Comparison of ENCODE assay signal across 8 cellular contexts in genomic region chrX:46686003-46686645, GRCh38.
DNase-seq lines count a peak whose midpoint lies in the region; ATAC-seq and TF ChIP-seq lines count a peak whose summit lies in the region.

No MANE protein-coding gene starts in this region.

- H4K20me1 ChIP-seq in SU-DHL-6 (ENCODE audit: low read depth, low read length), result no peaks in the 10 kb centered on the region

- H3K4me3 Mint-ChIP-seq in activated CD4-positive, alpha-beta T cell treated with anti-CD3 and anti-CD28 coated beads for 36 hours, result no peak overlapping the region
- no peak overlapping the region for H3K4me3 Mint-ChIP-seq in chondrocyte (ENCODE audit: unreplicated experiment)

- peaks cover 7% of the 10 kb centered on the region; the same call in 1 of the 2 replicates for H3F3A ChIP-seq in SU-DHL-6 (ENCODE audit: insufficient read depth)

- DNase-seq in activated CD4-positive, alpha-beta T cell treated with anti-CD3 and anti-CD28 coated beads for 36 hours, result peak; percentile 52
- DNase-seq in activated CD4-positive, alpha-beta T cell treated with anti-CD3 and anti-CD28 coated beads for 1 hour, result no peak
- DNase-seq in chondrocyte (ENCODE audit: low spot score), result no peak
- peak; percentile 24 for DNase-seq in medulla oblongata (ENCODE audit: extremely low spot score)
- no peak for DNase-seq in upper lobe of right lung

- H3K36me3 ChIP-seq in SU-DHL-6 (ENCODE audit: low read length), result peaks cover 5% of the 10 kb centered on the region; the same call in 1 of the 2 replicates
- H3K36me3 ChIP-seq in upper lobe of right lung, result no peaks in the 10 kb centered on the region

- POLR2A ChIA-PET in activated CD4-positive, alpha-beta T cell treated with anti-CD3 and anti-CD28 coated beads for 36 hours (lab: Charles Lee), result no interaction called here

- no peaks in the 10 kb centered on the region for H3K9me3 Mint-ChIP-seq in activated CD4-positive, alpha-beta T cell treated with anti-CD3 and anti-CD28 coated beads for 36 hours (ENCODE audit: low read depth)
- H3K9me3 Mint-ChIP-seq in chondrocyte (ENCODE audit: low read depth), result no peaks in the 10 kb centered on the region

- no peak overlapping the region for H2AFZ ChIP-seq in SU-DHL-6 (ENCODE audit: low read depth, low read length, severe bottlenecking)

- peak overlapping the region; percentile 31 for H3K27ac Mint-ChIP-seq in activated CD4-positive, alpha-beta T cell treated with anti-CD3 and anti-CD28 coated beads for 36 hours
- H3K27ac Mint-ChIP-seq in chondrocyte (ENCODE audit: unreplicated experiment), result no peak overlapping the region

- H3K4me1 ChIP-seq in upper lobe of right lung, result no peaks in the 10 kb centered on the region

- H3K4me3 ChIP-seq in SU-DHL-6 (ENCODE audit: insufficient read depth, low read length, poor library complexity, severe bottlenecking) (no peak overlapping the region), upper lobe of right lung (no peak overlapping the region)

- H3K9ac ChIP-seq in SU-DHL-6 (ENCODE audit: low read length), result no peak overlapping the region

- no peaks in the 10 kb centered on the region for H3K9me3 ChIP-seq in SU-DHL-6 (ENCODE audit: insufficient read depth, low read length)
- H3K9me3 ChIP-seq in upper lobe of right lung, result no peaks in the 10 kb centered on the region

- peak; percentile 74 for ATAC-seq in activated CD4-positive, alpha-beta T cell treated with anti-CD3 and anti-CD28 coated beads for 36 hours
- peak; percentile 77 for ATAC-seq in HG03354 (IDR thresholded peaks at IDR 0.05; ENCODE audit: poor library complexity, severe bottlenecking, unreplicated experiment)
- ATAC-seq in upper lobe of right lung, result peak; percentile 78
- ATAC-seq in HG03097 (IDR thresholded peaks at IDR 0.05; ENCODE audit: low FRiP score, unreplicated experiment), result no peak

- H3K9me2 ChIP-seq in SU-DHL-6 (replicated peaks; ENCODE audit: insufficient read depth, low read length), result no peaks in the 10 kb centered on the region

- H3K36me3 Mint-ChIP-seq in activated CD4-positive, alpha-beta T cell treated with anti-CD3 and anti-CD28 coated beads for 36 hours (ENCODE audit: low read depth), result peaks cover 4% of the 10 kb centered on the region
- H3K36me3 Mint-ChIP-seq in chondrocyte (ENCODE audit: low read depth), result no peaks in the 10 kb centered on the region

- peaks cover 82% of the 10 kb centered on the region for H3K79me2 ChIP-seq in SU-DHL-6 (ENCODE audit: insufficient read depth, low read length)

- intact Hi-C loops in activated CD4-positive, alpha-beta T cell treated with anti-CD3 and anti-CD28 coated beads for 36 hours (cut with DNase I, micrococcal nuclease), result loop anchor here in 1 of 2 experiments (5.0 kb wide), 2 partner anchors 34 to 71 kb away; partner anchors contain the start of gene SLC9A7
- intact Hi-C loops in upper lobe of right lung (cut with DNase I), result no loop called here

- TF ChIP-seq CTCF in SU-DHL-6 (IDR thresholded peaks at IDR 0.05; ENCODE audit: insufficient read depth, low read length, poor library complexity, severe bottlenecking) (peak; percentile 29), chondrocyte (IDR thresholded peaks at IDR 0.05) (peak; percentile 82), upper lobe of right lung (IDR thresholded peaks at IDR 0.05) (peak; percentile 67)

- H3K27me3 ChIP-seq in SU-DHL-6 (ENCODE audit: low read length) (no peaks in the 10 kb centered on the region), upper lobe of right lung (no peaks in the 10 kb centered on the region)

- H3K4me2 ChIP-seq in SU-DHL-6 (ENCODE audit: low read depth, low read length, poor library complexity, severe bottlenecking), result peak overlapping the region; percentile 15

- peak overlapping the region; percentile 47; the same call in 1 of the 2 replicates for H3K27ac ChIP-seq in SU-DHL-6 (ENCODE audit: low read depth, low read length)
- no peak overlapping the region for H3K27ac ChIP-seq in upper lobe of right lung

- CTCF ChIA-PET in activated CD4-positive, alpha-beta T cell treated with anti-CD3 and anti-CD28 coated beads for 36 hours (lab: Charles Lee), result interaction anchor here (0.7 to 1.3 kb wide), 8 partner anchors 15 to 1185 kb away, joined by 3 to 7 read pairs (median 3); partner anchors contain the start of gene SLC9A7

- H3K27me3 Mint-ChIP-seq in activated CD4-positive, alpha-beta T cell treated with anti-CD3 and anti-CD28 coated beads for 36 hours, result no peaks in the 10 kb centered on the region
- no peaks in the 10 kb centered on the region for H3K27me3 Mint-ChIP-seq in chondrocyte (ENCODE audit: low read depth)

- H3K4me1 Mint-ChIP-seq in activated CD4-positive, alpha-beta T cell treated with anti-CD3 and anti-CD28 coated beads for 36 hours, result peaks cover 18% of the 10 kb centered on the region
- H3K4me1 Mint-ChIP-seq in chondrocyte (ENCODE audit: low read depth), result peaks cover 5% of the 10 kb centered on the region

Comparison
In these comparisons a context has a peak if more than half of its experiments do, and no peak if none do; other contexts are left out.
1. DNase-seq: peak in activated CD4-positive, alpha-beta T cell treated with anti-CD3 and anti-CD28 coated beads for 36 hours (single experiment) and medulla oblongata (single experiment); none in activated CD4-positive, alpha-beta T cell treated with anti-CD3 and anti-CD28 coated beads for 1 hour (single experiment), chondrocyte (single experiment) and upper lobe of right lung (single experiment).
2. CTCF ChIP-seq: peak in every context shown above with its lines; median percentile 82 in chondrocyte; 67 in upper lobe of right lung; 29 in SU-DHL-6.